In genomic region chr1:184805667-184806295, GRCh38 we compare ENCODE assay signal across 8 cellular contexts. TPM values are rescaled to one million over a fixed set of nuclear protein-coding genes. Genes with fewer than 3 reads are reported as not detected.
DNase-seq lines count a peak whose midpoint lies in the region; ATAC-seq and TF ChIP-seq lines count a peak whose summit lies in the region.

No MANE protein-coding gene starts in this region.

- no peak for TF ChIP-seq POLR2A in esophagus squamous epithelium (IDR thresholded peaks at IDR 0.05)

- no peaks in the 10 kb centered on the region for H4K20me1 ChIP-seq in OCI-LY7 (ENCODE audit: insufficient read depth, low read length)

- CTCF ChIA-PET in OCI-LY7 (lab: Charles Lee; ENCODE audit: unreplicated experiment) = interaction anchor here (0.9 to 1.8 kb wide), 3 partner anchors 176 to 364 kb away, joined by 3 to 9 read pairs (median 3); no protein-coding TSS in a partner anchor
- CTCF ChIA-PET in naive thymus-derived CD4-positive, alpha-beta T cell (lab: Charles Lee) = interaction anchor here (0.6 to 4.6 kb wide), 34 partner anchors 10 to 913 kb away, joined by 3 to 28 read pairs (median 4); partner anchors contain the start of gene NIBAN1

- no peak overlapping the region for H3K4me3 ChIP-seq in Jurkat, Clone E6-1 (ENCODE audit: low read length)
- no peak overlapping the region for H3K4me3 ChIP-seq in OCI-LY7 (ENCODE audit: low read depth, low read length, poor library complexity, severe bottlenecking)
- no peak overlapping the region for H3K4me3 ChIP-seq in esophagus squamous epithelium
- H3K4me3 ChIP-seq in naive thymus-derived CD4-positive, alpha-beta T cell (ENCODE audit: low read length) = no peak overlapping the region

- intact Hi-C loops in OCI-LY7 (cut with micrococcal nuclease; ENCODE audit: unreplicated experiment) = loop anchor here (1.0 to 10.0 kb wide), 5 partner anchors 177 to 1409 kb away; no protein-coding TSS in a partner anchor
- intact Hi-C loops in esophagus squamous epithelium (cut with DNase I) = loop anchor here (5.0 to 10.0 kb wide), 2 partner anchors 177 to 859 kb away; no protein-coding TSS in a partner anchor
- intact Hi-C loops in naive thymus-derived CD4-positive, alpha-beta T cell (cut with micrococcal nuclease) = loop anchor here (1.0 to 5.0 kb wide), 12 partner anchors 48 to 1407 kb away; partner anchors contain the start of genes EDEM3 (in 1 of the 2), IVNS1ABP (in 1 of the 2), SWT1 (in 1 of the 2) and TRMT1L (in 1 of the 2)

- H3K4me3 Mint-ChIP-seq in naive thymus-derived CD4-positive, alpha-beta T cell = peak overlapping the region in 2 of 10 donors; percentile 2 to 27

- no peaks in the 10 kb centered on the region for H3K27me3 ChIP-seq in esophagus squamous epithelium
- H3K27me3 ChIP-seq in naive thymus-derived CD4-positive, alpha-beta T cell (ENCODE audit: control insufficient read depth in 2 of 2, insufficient read depth in 2 of 2, low read length in 2 of 2) = no peaks in the 10 kb centered on the region

- H3K4me2 ChIP-seq in OCI-LY7 (ENCODE audit: low read length) = no peak overlapping the region

- no peaks in the 10 kb centered on the region for H3K9me3 Mint-ChIP-seq in naive thymus-derived CD4-positive, alpha-beta T cell

- peak overlapping the region; percentile 46; the same call in 1 of the 2 replicates for H2AFZ ChIP-seq in OCI-LY7 (ENCODE audit: low read length)

- H3K27me3 Mint-ChIP-seq in naive thymus-derived CD4-positive, alpha-beta T cell = no peaks in the 10 kb centered on the region

- DNase-seq in DMS114 treated with DMSO at 0.1 percent for 48 hours (lab: John Stamatoyannopoulos, UW; ENCODE audit: unreplicated experiment) (peak; percentile 84), OCI-LY7 (ENCODE audit: low spot score) (peak; percentile 71), activated T-cell treated with anti-CD3 and anti-CD28 coated beads for 48 hours (ENCODE audit: low read depth) (peak; percentile 69), esophagus squamous epithelium (lab: John Stamatoyannopoulos, UW) (peak; percentile 15)
- peak; percentile 57 for DNase-seq in Jurkat, Clone E6-1 (ENCODE audit: low read depth, low spot score)
- DNase-seq in naive thymus-derived CD4-positive, alpha-beta T cell = peak; percentile 49 to 79 (median 68)
- DNase-seq in stimulated activated CD8-positive, alpha-beta memory T cell treated with anti-CD3 and anti-CD28 coated beads, Interleukin-7, amount 100 ng/mL, for 48 hours (ENCODE audit: extremely low read depth in 1 of 2, low read depth in 1 of 2) = peak; percentile 47 to 58

- POLR2A ChIA-PET in OCI-LY7 (lab: Charles Lee) = interaction anchor here (1.1 to 1.3 kb wide), 2 partner anchors 17 to 39 kb away, joined by 3 read pairs; no protein-coding TSS in a partner anchor
- POLR2A ChIA-PET in naive thymus-derived CD4-positive, alpha-beta T cell (lab: Charles Lee) = interaction anchor here (1.2 kb wide), 1 partner anchor 10 kb away, joined by 3 read pairs; no protein-coding TSS in a partner anchor

- H3K27ac ChIP-seq in OCI-LY7 (ENCODE audit: low read depth, low read length, poor library complexity, severe bottlenecking) = no peak overlapping the region
- peak overlapping the region in 3 of 4 donors; percentile 41 to 56 (median 46) for H3K27ac ChIP-seq in esophagus squamous epithelium
- H3K27ac ChIP-seq in naive thymus-derived CD4-positive, alpha-beta T cell (ENCODE audit: low read depth, low read length) = no peak overlapping the region

- H3K9me3 ChIP-seq in OCI-LY7 (ENCODE audit: low read length) (no peaks in the 10 kb centered on the region), esophagus squamous epithelium (no peaks in the 10 kb centered on the region)
- H3K9me3 ChIP-seq in naive thymus-derived CD4-positive, alpha-beta T cell (ENCODE audit: control insufficient read depth in 2 of 3, low read length in 3 of 3) = no peaks in the 10 kb centered on the region

- TF ChIP-seq CTCF in OCI-LY7 (conservative IDR thresholded peaks at IDR 0.05; ENCODE audit: low read length) (peak; percentile 90), esophagus squamous epithelium (IDR thresholded peaks at IDR 0.05) (peak; percentile 88 to 96 (median 96))

- H3K27ac Mint-ChIP-seq in naive thymus-derived CD4-positive, alpha-beta T cell = peak overlapping the region in 2 of 9 donors; percentile 7 to 16

- peaks cover 4 to 6% (median 5%) of the 10 kb centered on the region in 7 donors for H3K4me1 Mint-ChIP-seq in naive thymus-derived CD4-positive, alpha-beta T cell

- no peaks in the 10 kb centered on the region for H3K79me2 ChIP-seq in OCI-LY7 (ENCODE audit: insufficient read depth, low read depth, low read length)

- 7 to 26% methylated on average over 10 to 13 of the region's 13 CpGs for WGBS in esophagus squamous epithelium, 2 donors

- peak; percentile 89 for ATAC-seq in GM21576 (IDR thresholded peaks at IDR 0.05; ENCODE audit: unreplicated experiment)
- ATAC-seq in naive thymus-derived CD4-positive, alpha-beta T cell = peak; percentile 94

- peaks cover 0 to 20% (median 0%) of the 10 kb centered on the region in 5 donors for H3K36me3 Mint-ChIP-seq in naive thymus-derived CD4-positive, alpha-beta T cell

- no peaks in the 10 kb centered on the region for H3K9me2 ChIP-seq in OCI-LY7 (ENCODE audit: insufficient read depth, low read length)

- no TSS peak for BruUV-seq in OCI-LY7 (replicated peaks; lab: Mats Ljungman, UMichigan)

- no peaks in the 10 kb centered on the region for H3K36me3 ChIP-seq in OCI-LY7 (ENCODE audit: insufficient read depth, low read length)
- peaks cover 0 to 45% (median 4%) of the 10 kb centered on the region in 3 donors for H3K36me3 ChIP-seq in esophagus squamous epithelium
- H3K36me3 ChIP-seq in naive thymus-derived CD4-positive, alpha-beta T cell (ENCODE audit: control insufficient read depth in 2 of 3, insufficient read depth in 3 of 3, low read length in 3 of 3) = peaks cover 0 to 4% (median 0%) of the 10 kb centered on the region in 3 experiments

- H3K4me1 ChIP-seq in OCI-LY7 (ENCODE audit: insufficient read depth, low read length, poor library complexity, severe bottlenecking) (no peaks in the 10 kb centered on the region), esophagus squamous epithelium (peaks cover 0 to 51% (median 15%) of the 10 kb centered on the region in 3 donors)
- no peaks in the 10 kb centered on the region for H3K4me1 ChIP-seq in naive thymus-derived CD4-positive, alpha-beta T cell (ENCODE audit: control insufficient read depth in 2 of 2, insufficient read depth in 2 of 2, low read length in 2 of 2)

RNA-seq across cellular contexts. Expression of gene EDEM3, which starts 51.1 kb away (rescaled TPM):
- 12.2 TPM for polyA plus RNA-seq in Jurkat, Clone E6-1 (2012; ENCODE audit: insufficient read depth, insufficient read length)
- 15.7 and 19.5 TPM in 2 replicates for total RNA-seq in OCI-LY7 (2014; rRNA removed; shearing (Covaris generic))
- total RNA-seq in OCI-LY7 (2022) (27.4 and 27.7 TPM in 2 replicates), esophagus squamous epithelium (10 to 100 TPM; 13.4 to 22.6 (median 20.9) TPM)
- total RNA-seq in naive thymus-derived CD4-positive, alpha-beta T cell = 10 to 100 TPM; 21.0 to 55.9 (median 33.9) TPM
- polyA plus RNA-seq in naive thymus-derived CD4-positive, alpha-beta T cell = 10 to 100 TPM in 1 of 2 donors, 1 to 10 TPM in 1; 9.3 to 12.4 TPM

Comparison
In these comparisons a context has a peak if more than half of its experiments do, and no peak if none do; other contexts are left out.
1. DNase-seq: peak in every context shown above with its lines; median percentile 84 in DMS114 treated with DMSO at 0.1 percent for 48 hours; 71 in OCI-LY7; 69 in activated T-cell treated with anti-CD3 and anti-CD28 coated beads for 48 hours; 68 in naive thymus-derived CD4-positive, alpha-beta T cell; 57 in Jurkat, Clone E6-1; 52 in stimulated activated CD8-positive, alpha-beta memory T cell treated with anti-CD3 and anti-CD28 coated beads, Interleukin-7, amount 100 ng/mL, for 48 hours; 15 in esophagus squamous epithelium.
2. H3K27ac ChIP-seq: peak in esophagus squamous epithelium (3 of 4); none in OCI-LY7 (single experiment) and naive thymus-derived CD4-positive, alpha-beta T cell (single experiment).